In the genomic region with DNA sequence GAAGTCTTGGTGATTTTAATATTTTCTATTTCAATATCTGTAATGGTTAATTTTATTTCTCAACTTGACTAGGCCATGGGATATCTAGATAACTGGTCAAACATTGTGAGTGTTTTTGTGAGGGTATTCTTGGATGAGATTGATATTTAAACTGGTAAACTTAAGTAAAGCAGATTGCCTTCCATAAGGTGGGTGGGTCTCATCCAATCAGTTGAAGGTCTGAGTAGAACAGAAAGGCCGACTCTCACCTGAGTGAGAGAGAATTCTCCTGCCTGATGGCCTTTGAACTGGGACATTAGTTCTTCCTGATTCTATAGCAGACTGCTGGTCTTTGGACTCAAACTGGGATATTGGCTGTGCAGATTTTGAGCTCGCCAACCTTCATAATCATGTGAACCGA, we compare ENCODE assay signal across 10 cellular contexts.
"Had no signal": no experiment of that assay in that cellular context is flagged by ENCODE, and none has a peak within 500 bp of the region (broad histone marks: within the 10 kb centered on the region; RNA-seq: fewer than 3 reads in every experiment).

No MANE protein-coding gene starts in this region.

- H3K4me3 ChIP-seq: GM23338 had no signal

- ATAC-seq: GM23338 had no signal

- DNase-seq: H9, HCEC 1CT, HFFc6, IMR-90, KBM-7 had no signal

- H2AFZ ChIP-seq: GM23338 had no signal

- H3K27ac ChIP-seq: HL-60, KMS-11 had no signal

- H3K9ac ChIP-seq: KMS-11 had no signal

- H3K9me3 Mint-ChIP-seq: GM23338, H9, HFFc6 had no signal

- H3K27ac Mint-ChIP-seq: GM23338, H9, HFFc6 had no signal

- FAIRE-seq: H1, H54 had no signal

- H3K4me1 Mint-ChIP-seq: GM23338, H9 had no signal

- H3K4me3 Mint-ChIP-seq: GM23338, H9, HFFc6 had no signal

- H3K4me2 ChIP-seq: GM23338, KMS-11 had no signal
